Comparison of ENCODE assay signal across 9 cellular contexts in genomic region chr12:124007810-124008570, GRCh38.
DNase-seq lines count a peak whose midpoint lies in the region; ATAC-seq lines count a peak whose summit lies in the region.
"Had no signal": no experiment of that assay in that cellular context is flagged by ENCODE, and none has a peak within 500 bp of the region (broad histone marks: within the 10 kb centered on the region; RNA-seq: fewer than 3 reads in every experiment).

No MANE protein-coding gene starts in this region.

- no peaks in the 10 kb centered on the region for H3K9me3 Mint-ChIP-seq in T-helper 2 cell treated with Interferon-gamma antibody and Interleukin-4, amounts not matched to agents 5 μg/mL and 100 μg/mL, for 36 hours

- peak overlapping the region in 10 of 11 experiments; percentile 0 to 54 (median 19); a peak in 10 of 22 replicates for H3K4me2 ChIP-seq in BLaER1 treated with 17β-estradiol and CSF1 and Interleukin-3, amounts not matched to agents 10 nM and 100 nM

- H3K27me3 ChIP-seq in BLaER1 treated with 17β-estradiol and CSF1 and Interleukin-3, amounts not matched to agents 10 nM and 100 nM, result no peaks in the 10 kb centered on the region

- H3K4me1 ChIP-seq in BLaER1 treated with 17β-estradiol and CSF1 and Interleukin-3, amounts not matched to agents 10 nM and 100 nM, result peaks cover 29 to 48% (median 42%) of the 10 kb centered on the region in 10 experiments

- peak overlapping the region in 1 of 11 experiments; percentile 47; a peak in 1 of 22 replicates for H3K27ac ChIP-seq in BLaER1 treated with 17β-estradiol and CSF1 and Interleukin-3, amounts not matched to agents 10 nM and 100 nM

- H3K36me3 ChIP-seq in BLaER1 treated with 17β-estradiol and CSF1 and Interleukin-3, amounts not matched to agents 10 nM and 100 nM, result peaks cover 52 to 85% (median 70%) of the 10 kb centered on the region in 11 experiments

- peaks cover 0 to 33% (median 12%) of the 10 kb centered on the region in 11 experiments; a peak in 10 of 22 replicates for H4K20me1 ChIP-seq in BLaER1 treated with 17β-estradiol and CSF1 and Interleukin-3, amounts not matched to agents 10 nM and 100 nM

- no peak for DNase-seq in T-helper 2 cell treated with Interferon-gamma antibody and Interleukin-4, amounts not matched to agents 5 μg/mL and 100 μg/mL, for 36 hours (ENCODE audit: low spot score)
- DNase-seq in left kidney (ENCODE audit: low read depth, low spot score) (peak; percentile 67), GM03348 (ENCODE audit: low spot score) (no peak), foreskin melanocyte (no peak)
- DNase-seq: NCI-H1436 treated with DMSO at 0.1 percent for 48 hours had no signal

- peak overlapping the region; percentile 44 for H3K4me3 Mint-ChIP-seq in T-helper 2 cell treated with Interferon-gamma antibody and Interleukin-4, amounts not matched to agents 5 μg/mL and 100 μg/mL, for 36 hours

- ATAC-seq in GM18868 (IDR thresholded peaks at IDR 0.05; ENCODE audit: unreplicated experiment) (peak; percentile 52), HG02973 (IDR thresholded peaks at IDR 0.05; ENCODE audit: unreplicated experiment) (no peak), HG02623 (IDR thresholded peaks at IDR 0.05; ENCODE audit: unreplicated experiment) (no peak)

- H3K4me3 ChIP-seq in BLaER1 treated with 17β-estradiol and CSF1 and Interleukin-3, amounts not matched to agents 10 nM and 100 nM, result no peak overlapping the region

- peak overlapping the region; percentile 11 for H3K27ac Mint-ChIP-seq in T-helper 2 cell treated with Interferon-gamma antibody and Interleukin-4, amounts not matched to agents 5 μg/mL and 100 μg/mL, for 36 hours

- peaks cover 24% of the 10 kb centered on the region for H3K36me3 Mint-ChIP-seq in T-helper 2 cell treated with Interferon-gamma antibody and Interleukin-4, amounts not matched to agents 5 μg/mL and 100 μg/mL, for 36 hours (ENCODE audit: low read depth)

- H3K9me3 ChIP-seq in BLaER1 treated with 17β-estradiol and CSF1 and Interleukin-3, amounts not matched to agents 10 nM and 100 nM (replicated peaks in 1 of 11), result no peaks in the 10 kb centered on the region

- H3K4me1 Mint-ChIP-seq in T-helper 2 cell treated with Interferon-gamma antibody and Interleukin-4, amounts not matched to agents 5 μg/mL and 100 μg/mL, for 36 hours (ENCODE audit: low read depth), result peaks cover 31% of the 10 kb centered on the region

- H3K9ac ChIP-seq in BLaER1 treated with 17β-estradiol and CSF1 and Interleukin-3, amounts not matched to agents 10 nM and 100 nM, result no peak overlapping the region

- no peaks in the 10 kb centered on the region for H3K27me3 Mint-ChIP-seq in T-helper 2 cell treated with Interferon-gamma antibody and Interleukin-4, amounts not matched to agents 5 μg/mL and 100 μg/mL, for 36 hours (ENCODE audit: low read depth)
